Comparison of ENCODE assay signal across 8 cellular contexts in the genomic region with DNA sequence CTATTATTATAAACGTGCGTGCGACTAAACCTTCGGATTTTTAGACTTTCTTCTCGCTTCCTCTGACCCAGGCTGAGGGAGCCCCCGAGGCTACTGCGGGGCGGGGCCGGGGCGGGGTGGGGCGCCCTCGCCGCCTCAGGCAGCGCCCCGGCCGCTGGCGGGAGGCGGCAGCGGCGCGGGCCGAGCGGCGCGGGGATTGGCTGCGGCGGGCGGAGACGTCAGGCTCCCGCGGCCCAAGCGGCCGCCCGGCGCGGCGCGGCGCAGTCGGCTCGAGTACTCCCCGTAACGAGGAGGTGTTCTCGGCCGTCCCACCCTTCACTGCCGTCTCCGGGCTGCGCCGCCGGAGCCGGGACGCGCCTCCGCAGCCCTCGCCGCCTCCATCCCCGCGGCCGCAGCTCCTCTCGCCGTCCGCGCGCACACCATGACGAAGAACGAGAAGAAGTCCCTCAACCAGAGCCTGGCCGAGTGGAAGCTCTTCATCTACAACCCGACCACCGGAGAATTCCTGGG. TPM values are rescaled to one million over a fixed set of nuclear protein-coding genes. Genes with fewer than 3 reads are reported as not detected.
DNase-seq lines count a peak whose midpoint lies in the region; ATAC-seq, FAIRE-seq and TF ChIP-seq lines count a peak whose summit lies in the region.

Gene ATP1B3 (plus strand): TSS at position 263 of the 510 bp plus-strand sequence. CDS start 159 bp downstream, at position 422.

- H3K4me2 ChIP-seq in GM23338 = peak within 1 kb of the TSS; percentile 89

- H3K36me3 ChIP-seq in GM23338 (ENCODE audit: insufficient read depth) (no peaks in the 10 kb centered on the region), SJSA1 (peaks cover 21% of the 10 kb centered on the region), neutrophil (no peaks in the 10 kb centered on the region)

- TF ChIP-seq CTCF in GM23338 (conservative IDR thresholded peaks at IDR 0.05; ENCODE audit: low read depth in 2 of 2) = no peak
- peak; percentile 11 for TF ChIP-seq CTCF in neutrophil (IDR thresholded peaks at IDR 0.05)
- TF ChIP-seq CTCF in subcutaneous adipose tissue (IDR thresholded peaks at IDR 0.05; ENCODE audit: low read depth) = no peak

- peak within 1 kb of the TSS; percentile 85 for H2AFZ ChIP-seq in GM23338

- H3F3A ChIP-seq in GM23338 (replicated peaks; ENCODE audit: low read depth) = no peaks in the 10 kb centered on the region

- peak within 1 kb of the TSS; percentile 86 for H3K27ac Mint-ChIP-seq in GM23338

- H3K36me3 Mint-ChIP-seq in GM23338 (ENCODE audit: low read depth) = peaks cover 10% of the 10 kb centered on the region

- H3K4me3 Mint-ChIP-seq in GM23338 = peak within 1 kb of the TSS; percentile 92

- H3K27me3 Mint-ChIP-seq in GM23338 (ENCODE audit: insufficient read depth, low read depth, poor library complexity) = peaks cover 13% of the 10 kb centered on the region

- H3K27ac ChIP-seq in GM23338 (ENCODE audit: low read depth) (peak within 1 kb of the TSS; percentile 84; the same call in 1 of the 2 replicates), SJSA1 (peak within 1 kb of the TSS; percentile 93), neutrophil (peak within 1 kb of the TSS; percentile 88)

- no peaks in the 10 kb centered on the region for H3K9me3 Mint-ChIP-seq in GM23338

- H4K20me1 ChIP-seq in GM23338 (replicated peaks; ENCODE audit: insufficient read depth) = peaks cover 33% of the 10 kb centered on the region

- H3K9me2 ChIP-seq in GM23338 (ENCODE audit: insufficient read depth) = no peaks in the 10 kb centered on the region

- DNase-seq in ELR (ENCODE audit: low read depth) = peak; percentile 89
- DNase-seq in GM23338 (ENCODE audit: low spot score) = peak; percentile 81
- peak; percentile 74 to 82 for DNase-seq in Kasumi-1 (lab: John Stamatoyannopoulos, UW)
- DNase-seq in SJSA1 (ENCODE audit: low read depth in 1 of 2, low spot score in 2 of 2) = peak; percentile 74 to 82
- peak; percentile 67 for DNase-seq in activated gamma-delta T cell treated with anti-CD3 and anti-CD28 coated beads, Interleukin-2, amount 50 U/mL, for 16 hours (ENCODE audit: low read depth)
- DNase-seq in frontal cortex (ENCODE audit: low spot score in 2 of 2) = peak; percentile 88 to 92

- H3K4me1 Mint-ChIP-seq in GM23338 = peaks cover 31% of the 10 kb centered on the region

- 0 out of 2 replicates have a peak, but pooled peaks cover 3% of the 10 kb centered on the region for H3K9me3 ChIP-seq in SJSA1 (replicated peaks)
- H3K9me3 ChIP-seq in neutrophil = no peaks in the 10 kb centered on the region

- H3K4me1 ChIP-seq in GM23338 (ENCODE audit: insufficient read depth) (peaks cover 18% of the 10 kb centered on the region), SJSA1 (replicated peaks) (peaks cover 14% of the 10 kb centered on the region), neutrophil (ENCODE audit: control insufficient read depth in 1 of 2, insufficient read depth in 1 of 2, low read depth in 1 of 2, low read length in 1 of 2) (peaks cover 13 to 17% of the 10 kb centered on the region in 2 experiments)

- H3K4me3 ChIP-seq in GM23338 (peak within 1 kb of the TSS; percentile 71), SJSA1 (peak within 1 kb of the TSS; percentile 98), neutrophil (ENCODE audit: low read depth in 1 of 2, low read length in 1 of 2) (peak within 1 kb of the TSS; percentile 65 to 76)

- H3K79me2 ChIP-seq in GM23338 (replicated peaks; ENCODE audit: insufficient read depth) = peaks cover 44% of the 10 kb centered on the region

- peak; percentile 73 for ATAC-seq in GM23338

- H3K27me3 ChIP-seq in GM23338 (ENCODE audit: insufficient read depth) (no peaks in the 10 kb centered on the region), SJSA1 (replicated peaks) (no peaks in the 10 kb centered on the region), neutrophil (peaks cover 18% of the 10 kb centered on the region)

- FAIRE-seq in frontal cortex (lab: Jason Lieb, UNC) = no peak

TF ChIP-seq in GM23338, 12 proteins besides CTCF, POLR2A, EP300 and RAD21:
- TF ChIP-seq JUNB (IDR thresholded peaks at IDR 0.05; ENCODE audit: unreplicated experiment) = no peak
- no peak for TF ChIP-seq EZH2 (IDR thresholded peaks at IDR 0.05; ENCODE audit: low read depth, unreplicated experiment)
- no peak for TF ChIP-seq ZNF114 (CRISPR knock-in tag; IDR thresholded peaks at IDR 0.05)
- peak; percentile 93 for TF ChIP-seq POLR2AphosphoS5 (IDR thresholded peaks at IDR 0.05; ENCODE audit: low read depth)
- TF ChIP-seq STAT1 (IDR thresholded peaks at IDR 0.05; ENCODE audit: unreplicated experiment) = no peak
- TF ChIP-seq CREB1 (CRISPR knock-in tag; IDR thresholded peaks at IDR 0.05; ENCODE audit: low read depth) = peak; percentile 74
- TF ChIP-seq REST (IDR thresholded peaks at IDR 0.05; ENCODE audit: unreplicated experiment) = peak; percentile 8

RNA-seq across cellular contexts. Expression of gene ATP1B3, which starts in this region (rescaled TPM):
- total RNA-seq in GM23338 (2014; rRNA removed; shearing (Covaris generic)) = 135 and 165 TPM in 2 replicates
- 275 and 315 TPM in 2 replicates for polyA plus RNA-seq in GM23338 (2016; fragmentation: Nextera tagmentation; extraction: Ambion mirVana)
- 88.9 and 106 TPM in 2 replicates for total RNA-seq in SJSA1 (2014; rRNA removed; shearing (Covaris generic))
- 43.6 TPM for total RNA-seq in frontal cortex
- total RNA-seq in subcutaneous adipose tissue = 100 to 1,000 TPM in 2 of 4 donors, 10 to 100 TPM in 2; 55.7 to 294 (median 84.0) TPM

Comparison
In these comparisons a context has a peak if more than half of its experiments do, and no peak if none do; other contexts are left out.
1. Peak in every context shown above with its lines: DNase-seq, ATAC-seq, H3K4me3 ChIP-seq and H3K27ac ChIP-seq.